1 cellular context compared by ENCODE assay signal in genomic region chr1:1942753-1943656, GRCh38.
A peak's percentile ranks its signal among the peaks of the same experiment; 100 is the strongest.
TF ChIP-seq lines count a peak whose summit lies in the region.

No MANE protein-coding gene starts in this region.

TF ChIP-seq in HepG2, 621 proteins besides CTCF, POLR2A, EP300 and RAD21 (continued from another document and continues in another):
- TF ChIP-seq ISL2 (CRISPR knock-in tag; IDR thresholded peaks at IDR 0.05) (0 out of 2 replicates have a peak, but pooled peaks have one; percentile 70), ZNF3 (CRISPR knock-in tag; IDR thresholded peaks at IDR 0.05) (no peak), RNF2 (conservative IDR thresholded peaks at IDR 0.05; ENCODE audit: low read depth) (no peak), TP53 (CRISPR knock-in tag; conservative IDR thresholded peaks at IDR 0.05) (0 out of 2 replicates have a peak, but pooled peaks have one; percentile 66), SYNCRIP (IDR thresholded peaks at IDR 0.05; ENCODE audit: insufficient read depth, low read depth, low read length) (no peak), ZC3H4 (CRISPR knock-in tag; IDR thresholded peaks at IDR 0.05; ENCODE audit: borderline replicate concordance) (0 out of 2 replicates have a peak, but pooled peaks have one; percentile 27), SP2 (CRISPR knock-in tag; IDR thresholded peaks at IDR 0.05) (no peak), HBP1 (CRISPR knock-in tag; IDR thresholded peaks at IDR 0.05; ENCODE audit: low read depth) (no peak), ZNF883 (CRISPR knock-in tag; IDR thresholded peaks at IDR 0.05; ENCODE audit: not compliant biosample characterization) (peak; percentile 84), DRAP1 (CRISPR knock-in tag; IDR thresholded peaks at IDR 0.05) (peak; percentile 98), NR2F2 (IDR thresholded peaks at IDR 0.05; ENCODE audit: borderline replicate concordance, low read depth) (peak; percentile 63; the same call in 1 of the 2 replicates), XBP1 (CRISPR knock-in tag; IDR thresholded peaks at IDR 0.05) (peak; percentile 51; the same call in 1 of the 2 replicates), HOXA5 (CRISPR knock-in tag; IDR thresholded peaks at IDR 0.05) (peak; percentile 52; the same call in 1 of the 2 replicates), RBAK (CRISPR knock-in tag; IDR thresholded peaks at IDR 0.05) (no peak), TERF1 (CRISPR knock-in tag; IDR thresholded peaks at IDR 0.05) (no peak), ZSCAN25 (CRISPR knock-in tag; IDR thresholded peaks at IDR 0.05) (peak; percentile 95), ZNF607 (CRISPR knock-in tag; IDR thresholded peaks at IDR 0.05; ENCODE audit: borderline replicate concordance) (no peak; the same call in 1 of the 2 replicates), EZH2 (conservative IDR thresholded peaks at IDR 0.05; ENCODE audit: low read depth, low read length) (no peak), TSC22D2 (CRISPR knock-in tag; IDR thresholded peaks at IDR 0.05; ENCODE audit: borderline replicate concordance) (no peak), ZNF549 (CRISPR knock-in tag; IDR thresholded peaks at IDR 0.05) (no peak), PAX8 (CRISPR knock-in tag; IDR thresholded peaks at IDR 0.05; ENCODE audit: borderline replicate concordance) (0 out of 2 replicates have a peak, but pooled peaks have one; percentile 15), TEAD2 (CRISPR knock-in tag; IDR thresholded peaks at IDR 0.05) (no peak), KMT2B (CRISPR knock-in tag; IDR thresholded peaks at IDR 0.05) (peak; percentile 58), NCOR1 (IDR thresholded peaks at IDR 0.05; ENCODE audit: borderline replicate concordance, low read length) (peak; percentile 52; the same call in 1 of the 2 replicates), JARID2 (CRISPR knock-in tag; IDR thresholded peaks at IDR 0.05; ENCODE audit: insufficient replicate concordance) (peak; percentile 53), NFE2L1 (CRISPR knock-in tag; IDR thresholded peaks at IDR 0.05; ENCODE audit: borderline replicate concordance) (no peak), NFIB (CRISPR knock-in tag; IDR thresholded peaks at IDR 0.05; ENCODE audit: borderline replicate concordance) (no peak), FOXA1 (IDR thresholded peaks at IDR 0.05) (no peak), FOXA1 (CRISPR knock-in tag; IDR thresholded peaks at IDR 0.05) (no peak; the same call in 1 of the 2 replicates), ZNF543 (CRISPR knock-in tag; IDR thresholded peaks at IDR 0.05) (peak; percentile 95), ZNF383 (CRISPR knock-in tag; IDR thresholded peaks at IDR 0.05; ENCODE audit: borderline replicate concordance) (no peak), ZBTB3 (CRISPR knock-in tag; IDR thresholded peaks at IDR 0.05; ENCODE audit: borderline replicate concordance, low read depth) (0 out of 2 replicates have a peak, but pooled peaks have one; percentile 45), HIVEP1 (CRISPR knock-in tag; IDR thresholded peaks at IDR 0.05) (peak; percentile 42; the same call in 1 of the 2 replicates), MIER2 (CRISPR knock-in tag; IDR thresholded peaks at IDR 0.05) (0 out of 2 replicates have a peak, but pooled peaks have one; percentile 34), ZNF501 (CRISPR knock-in tag; IDR thresholded peaks at IDR 0.05) (peak; percentile 37; the same call in 1 of the 2 replicates), ZNF280B (CRISPR knock-in tag; IDR thresholded peaks at IDR 0.05; ENCODE audit: borderline replicate concordance) (no peak; the same call in 1 of the 2 replicates), ELF3 (CRISPR knock-in tag; IDR thresholded peaks at IDR 0.05) (peak; percentile 83), ZNF207 (IDR thresholded peaks at IDR 0.05; ENCODE audit: borderline replicate concordance) (no peak), KLF6 (CRISPR knock-in tag; IDR thresholded peaks at IDR 0.05) (peak; percentile 84; the same call in 1 of the 2 replicates), HES4 (CRISPR knock-in tag; IDR thresholded peaks at IDR 0.05; ENCODE audit: borderline replicate concordance) (peak; percentile 64; the same call in 1 of the 2 replicates), FOXP4 (CRISPR knock-in tag; IDR thresholded peaks at IDR 0.05) (peak; percentile 89), NR2F1 (CRISPR knock-in tag; IDR thresholded peaks at IDR 0.05) (peak; percentile 65 to 81; a peak in 3 of 4 replicates), ARID2 (CRISPR knock-in tag; IDR thresholded peaks at IDR 0.05; ENCODE audit: borderline replicate concordance) (no peak), ZNF839 (CRISPR knock-in tag; IDR thresholded peaks at IDR 0.05; ENCODE audit: borderline replicate concordance) (no peak), TARDBP (CRISPR knock-in tag; IDR thresholded peaks at IDR 0.05) (peak; percentile 92), ZNF160 (CRISPR knock-in tag; IDR thresholded peaks at IDR 0.05) (peak; percentile 86; the same call in 1 of the 2 replicates), ZNF605 (CRISPR knock-in tag; IDR thresholded peaks at IDR 0.05) (peak; percentile 63; the same call in 1 of the 2 replicates), TRIM22 (IDR thresholded peaks at IDR 0.05) (no peak), RERE (CRISPR knock-in tag; IDR thresholded peaks at IDR 0.05; ENCODE audit: low read depth) (0 out of 2 replicates have a peak, but pooled peaks have one; percentile 53), ZGPAT (CRISPR knock-in tag; IDR thresholded peaks at IDR 0.05) (peak; percentile 75), ZNF768 (CRISPR knock-in tag; IDR thresholded peaks at IDR 0.05) (peak; percentile 62; the same call in 1 of the 2 replicates), ZBTB2 (CRISPR knock-in tag; IDR thresholded peaks at IDR 0.05; ENCODE audit: low read depth) (no peak), ZNF124 (CRISPR knock-in tag; IDR thresholded peaks at IDR 0.05) (0 out of 2 replicates have a peak, but pooled peaks have one; percentile 27), ZBTB7A (CRISPR knock-in tag; IDR thresholded peaks at IDR 0.05) (peak; percentile 86; the same call in 1 of the 2 replicates)
